1 cellular context compared by ENCODE assay signal in the genomic region with DNA sequence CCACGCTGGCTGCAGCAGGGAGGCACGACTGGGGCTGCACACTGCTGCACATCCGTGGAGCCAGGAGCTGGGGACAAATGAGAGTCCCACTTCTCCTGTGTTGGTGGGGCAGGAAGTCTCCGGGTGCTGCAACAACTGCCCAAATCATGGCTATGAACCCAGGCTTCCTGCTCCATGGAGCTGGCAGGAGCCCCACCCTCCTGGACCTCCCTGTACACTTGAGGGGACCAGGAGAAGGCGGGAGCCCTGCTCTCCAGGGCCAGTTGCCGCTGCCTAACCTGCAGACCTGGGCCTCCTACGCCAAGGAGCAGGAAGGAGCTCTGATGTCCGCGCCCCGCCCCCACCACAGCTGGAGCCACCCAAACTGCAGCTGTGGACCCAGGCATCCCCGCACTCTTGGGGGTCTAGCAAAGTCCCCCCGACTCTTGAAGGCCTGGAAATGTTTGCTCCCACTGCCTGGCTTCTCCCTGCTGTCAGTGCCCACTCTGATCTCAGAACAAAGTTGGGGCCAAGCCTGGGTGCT.
TF ChIP-seq lines count a peak whose summit lies in the region.

No MANE protein-coding gene starts in this region.

TF ChIP-seq in H1, 55 proteins besides CTCF, POLR2A, EP300 and RAD21:
- no peak for TF ChIP-seq SIN3A (conservative IDR thresholded peaks at IDR 0.05 in 1 of 2, IDR thresholded peaks at IDR 0.05 in 1 of 2; ENCODE audit: low read depth in 1 of 2, low read length in 2 of 2)
- TF ChIP-seq KDM4A (IDR thresholded peaks at IDR 0.05; ENCODE audit: low read depth, low read length, severe bottlenecking): no peak
- TF ChIP-seq BRCA1 (IDR thresholded peaks at IDR 0.05; ENCODE audit: low read depth, low read length): no peak
- no peak for TF ChIP-seq PHF8 (conservative IDR thresholded peaks at IDR 0.05; ENCODE audit: low read depth, low read length)
- no peak for TF ChIP-seq POLR2AphosphoS5 (IDR thresholded peaks at IDR 0.05; ENCODE audit: low read depth, low read length)
- TF ChIP-seq, protein P1, sequence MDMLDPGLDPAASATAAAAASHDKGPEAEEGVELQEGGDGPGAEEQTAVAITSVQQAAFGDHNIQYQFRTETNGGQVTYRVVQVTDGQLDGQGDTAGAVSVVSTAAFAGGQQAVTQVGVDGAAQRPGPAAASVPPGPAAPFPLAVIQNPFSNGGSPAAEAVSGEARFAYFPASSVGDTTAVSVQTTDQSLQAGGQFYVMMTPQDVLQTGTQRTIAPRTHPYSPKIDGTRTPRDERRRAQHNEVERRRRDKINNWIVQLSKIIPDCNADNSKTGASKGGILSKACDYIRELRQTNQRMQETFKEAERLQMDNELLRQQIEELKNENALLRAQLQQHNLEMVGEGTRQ (IDR thresholded peaks at IDR 0.05; ENCODE audit: low read length): no peak
- no peak for TF ChIP-seq SRF (IDR thresholded peaks at IDR 0.05; ENCODE audit: low read depth, low read length)
- no peak for TF ChIP-seq SIRT6 (IDR thresholded peaks at IDR 0.05; ENCODE audit: low read length)
- no peak for TF ChIP-seq SUZ12 (IDR thresholded peaks at IDR 0.05; ENCODE audit: low read length)
- TF ChIP-seq TBP (IDR thresholded peaks at IDR 0.05; ENCODE audit: low read depth, low read length): no peak
- TF ChIP-seq GTF2F1 (IDR thresholded peaks at IDR 0.05; ENCODE audit: borderline replicate concordance, low read depth, low read length): no peak
- no peak for TF ChIP-seq YY1 (IDR thresholded peaks at IDR 0.05; ENCODE audit: low read depth, low read length)
- TF ChIP-seq SP1 (IDR thresholded peaks at IDR 0.05; ENCODE audit: low read depth, low read length): no peak
- TF ChIP-seq, protein P2, sequence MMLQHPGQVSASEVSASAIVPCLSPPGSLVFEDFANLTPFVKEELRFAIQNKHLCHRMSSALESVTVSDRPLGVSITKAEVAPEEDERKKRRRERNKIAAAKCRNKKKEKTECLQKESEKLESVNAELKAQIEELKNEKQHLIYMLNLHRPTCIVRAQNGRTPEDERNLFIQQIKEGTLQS (IDR thresholded peaks at IDR 0.05; ENCODE audit: insufficient read depth, low read depth, low read length): no peak
- TF ChIP-seq SP2 (IDR thresholded peaks at IDR 0.05; ENCODE audit: low read length): no peak
- no peak for TF ChIP-seq TCF12 (IDR thresholded peaks at IDR 0.05; ENCODE audit: low read depth, low read length)
- no peak for TF ChIP-seq HDAC2 (IDR thresholded peaks at IDR 0.05; ENCODE audit: borderline replicate concordance in 1 of 2, low read depth in 2 of 2, low read length in 2 of 2)
- no peak for TF ChIP-seq TAF1 (IDR thresholded peaks at IDR 0.05; ENCODE audit: low read depth, low read length)
TF ChIP-seq in H1: peak in this region for 0.
